In genomic region chr2:11187083-11187619, GRCh38 we compare ENCODE assay signal across 17 cellular contexts. TPM values are rescaled to one million over a fixed set of nuclear protein-coding genes. Genes with fewer than 3 reads are reported as not detected.
DNase-seq lines count a peak whose midpoint lies in the region; ATAC-seq, FAIRE-seq and TF ChIP-seq lines count a peak whose summit lies in the region.
"Had no signal": no experiment of that assay in that cellular context is flagged by ENCODE, and none has a peak within 500 bp of the region (broad histone marks: within the 10 kb centered on the region; RNA-seq: fewer than 3 reads in every experiment).

No MANE protein-coding gene starts in this region.

- no peak for TF ChIP-seq POLR2A in A549 (IDR thresholded peaks at IDR 0.05; ENCODE audit: low read length)

- peaks cover 6% of the 10 kb centered on the region; the same call in 1 of the 3 replicates for H3K4me1 ChIP-seq in A549
- H3K4me1 ChIP-seq: foreskin keratinocyte, tibial artery had no signal

- TF ChIP-seq EP300 in A549 (IDR thresholded peaks at IDR 0.05), result no peak

- H3K4me3 ChIP-seq in A549 (no peak overlapping the region), HFF-Myc (replicated peaks; ENCODE audit: low read depth, low read length) (no peak overlapping the region), fibroblast of villous mesenchyme (ENCODE audit: low read depth, low read length) (no peak overlapping the region)
- H3K4me3 ChIP-seq: tibial artery had no signal

- no peak for FAIRE-seq in A549 (lab: Jason Lieb, UNC)
- FAIRE-seq: A204.1, islet of Langerhans had no signal

- CTCF ChIA-PET in A549 (lab: Yijun Ruan, JAX), result interaction anchor here (1.0 to 1.8 kb wide), 3 partner anchors 12 to 225 kb away, joined by 3 to 7 read pairs (median 5); a partner anchor contains a TSS

- no peak for TF ChIP-seq RAD21 in A549 (conservative IDR thresholded peaks at IDR 0.05 in 1 of 2, IDR thresholded peaks at IDR 0.05 in 1 of 2)

- WGBS in A549 (ENCODE audit: missing lambda C conversion rate), result 78% methylated on average over 7 of the region's 7 CpGs

- ATAC-seq in A549 (peak; percentile 56 to 65; a peak in 4 of 6 replicates), GM18858 (IDR thresholded peaks at IDR 0.05; ENCODE audit: unreplicated experiment) (no peak), GM21515 (IDR thresholded peaks at IDR 0.05; ENCODE audit: unreplicated experiment) (no peak), GM21423 (IDR thresholded peaks at IDR 0.05; ENCODE audit: unreplicated experiment) (no peak)
- ATAC-seq: foreskin keratinocyte had no signal

- peak in 1 of 2 experiments; percentile 35 for DNase-seq in A549 (ENCODE audit: low read depth in 1 of 2, low spot score in 1 of 2)
- DNase-seq in HFF-Myc (ENCODE audit: extremely low read depth, low read depth), result peak; percentile 40
- peak; percentile 21 for DNase-seq in amniotic stem cell (lab: John Stamatoyannopoulos, UW)
- DNase-seq in fibroblast of villous mesenchyme (ENCODE audit: low read depth), result peak; percentile 83
- DNase-seq in NCI-H510A (lab: John Stamatoyannopoulos, UW), result no peak
- DNase-seq: activated CD8-positive, alpha-beta memory T cell treated with anti-CD3 and anti-CD28 coated beads, Interleukin-2, amount 50 U/mL, for 48 hours; amygdala; foreskin keratinocyte; naive B cell; NCI-H524; SHP77 treated with DMSO at 0.1 percent for 48 hours; tibial artery had no signal

- H3K4me2 ChIP-seq in A549, result no peak overlapping the region

- no peak overlapping the region for H3K27ac ChIP-seq in A549
- H3K27ac ChIP-seq: foreskin keratinocyte, tibial artery had no signal

- TF ChIP-seq CTCF in A549 (IDR thresholded peaks at IDR 0.05) (no peak), HFF-Myc (IDR thresholded peaks at IDR 0.05; ENCODE audit: low read depth, low read length, missing control alignments) (no peak), fibroblast of villous mesenchyme (IDR thresholded peaks at IDR 0.05; ENCODE audit: insufficient read depth, low read depth, low read length) (no peak)

- POLR2A ChIA-PET in A549 (lab: Yijun Ruan, JAX), result no interaction called here

- H3K9me3 ChIP-seq in A549, result no peaks in the 10 kb centered on the region
- H3K9me3 ChIP-seq: tibial artery had no signal

TF ChIP-seq in A549, 52 proteins besides CTCF, POLR2A, EP300 and RAD21:
- no peak for TF ChIP-seq MAX (IDR thresholded peaks at IDR 0.05)
- TF ChIP-seq ESRRA (IDR thresholded peaks at IDR 0.05; ENCODE audit: borderline replicate concordance, low read length), result no peak
- TF ChIP-seq FOSL2 (IDR thresholded peaks at IDR 0.05), result no peak
- TF ChIP-seq FOSL2 (CRISPR knock-in tag; IDR thresholded peaks at IDR 0.05), result peak; percentile 55; the same call in 1 of the 2 replicates
- TF ChIP-seq MAFK (IDR thresholded peaks at IDR 0.05; ENCODE audit: partially characterized antibody), result no peak
- TF ChIP-seq NFE2L2 (conservative IDR thresholded peaks at IDR 0.05; ENCODE audit: low read length), result 0 out of 2 replicates have a peak, but pooled peaks have one; percentile 1
TF ChIP-seq in A549: peak in this region for 2.

RNA-seq across cellular contexts. Expression of gene SLC66A3, which starts 31.9 kb away (rescaled TPM):
- polyA plus RNA-seq in A549 (2011; rRNA removed) (69.8 and 90.1 TPM in 2 replicates), A549 (2017; fragmentation: RNase III; extraction: RNeasy Plus Mini Kit Qiagen cat#74134 plus additional on column Dnase treatment) (24.9 to 27.8 TPM (median 25.9 TPM) in 3 replicates)
- 61.4 and 85.0 TPM in 2 replicates for polyA plus RNA-seq in A549 (2012; cell fraction: cytosol; rRNA removed)
- polyA plus RNA-seq in A549 (2012; cell fraction: nucleus; rRNA removed), result 41.1 and 53.5 TPM in 2 replicates
- 82.8 and 106 TPM in 2 replicates for polyA minus RNA-seq in A549 (2011; rRNA and poly(A)+ RNA removed)
- total RNA-seq in fibroblast of villous mesenchyme, result 29.8 and 50.3 TPM in 2 replicates

Comparison
In these comparisons a context has a peak if more than half of its experiments do, and no peak if none do; other contexts are left out.
1. ATAC-seq: peak in A549 (2 of 2); none in GM18858 (single experiment), GM21515 (single experiment) and GM21423 (single experiment).